9 cellular contexts compared by ENCODE assay signal in genomic region chr10:86759073-86759672, GRCh38. TPM values are rescaled to one million over a fixed set of nuclear protein-coding genes. Genes with fewer than 3 reads are reported as not detected.
DNase-seq lines count a peak whose midpoint lies in the region; ATAC-seq and TF ChIP-seq lines count a peak whose summit lies in the region.
"Had no signal": no experiment of that assay in that cellular context is flagged by ENCODE, and none has a peak within 500 bp of the region (broad histone marks: within the 10 kb centered on the region; RNA-seq: fewer than 3 reads in every experiment).

No MANE protein-coding gene starts in this region.

- peaks cover 33% of the 10 kb centered on the region for H3F3A ChIP-seq in neural progenitor cell (ENCODE audit: low read depth)

- intact Hi-C loops in CD14-positive monocyte (cut with micrococcal nuclease): no loop called here

- H3K27ac ChIP-seq in neural progenitor cell: no peak overlapping the region

- DNase-seq in Caki2 (ENCODE audit: low read depth) (peak; percentile 13), MG63 (no peak), neural progenitor cell (ENCODE audit: low spot score) (no peak), CD14-positive monocyte (ENCODE audit: low spot score) (no peak), GF-D8 (lab: John Stamatoyannopoulos, UW) (no peak), OCI-M2 (lab: John Stamatoyannopoulos, UW; ENCODE audit: unreplicated experiment) (no peak)
- DNase-seq: NCI-H2107 had no signal

- H3K4me3 Mint-ChIP-seq in neural progenitor cell (peak overlapping the region; percentile 99), CD14-positive monocyte (peak overlapping the region in 1 of 2 donors; percentile 83)

- H3K27me3 Mint-ChIP-seq in neural progenitor cell (ENCODE audit: insufficient read depth, low read depth) (no peaks in the 10 kb centered on the region), CD14-positive monocyte (ENCODE audit: low read depth in 3 of 3) (peaks cover 64 to 85% (median 76%) of the 10 kb centered on the region in 3 donors)

- H3K9me3 ChIP-seq in MG63 (no peaks in the 10 kb centered on the region), endocrine pancreas (ENCODE audit: control insufficient read depth, low read length) (no peaks in the 10 kb centered on the region), neural progenitor cell (ENCODE audit: low read depth) (no peaks in the 10 kb centered on the region)

- peak overlapping the region; percentile 75 for H3K4me3 ChIP-seq in MG63
- H3K4me3 ChIP-seq in endocrine pancreas (ENCODE audit: control insufficient read depth, insufficient read depth, low read length): peak overlapping the region; percentile 94
- H3K4me3 ChIP-seq in neural progenitor cell: peak overlapping the region; percentile 87

- H3K4me1 Mint-ChIP-seq in neural progenitor cell (peaks cover 26% of the 10 kb centered on the region), CD14-positive monocyte (peaks cover 19% of the 10 kb centered on the region)

- no peak for TF ChIP-seq CTCF in neural progenitor cell (IDR thresholded peaks at IDR 0.05)
- TF ChIP-seq CTCF in CD14-positive monocyte (IDR thresholded peaks at IDR 0.05): no peak

- peaks cover 49% of the 10 kb centered on the region for H4K20me1 ChIP-seq in neural progenitor cell (ENCODE audit: low read depth)

- H3K79me2 ChIP-seq in neural progenitor cell (ENCODE audit: low read depth): peaks cover 89% of the 10 kb centered on the region

- H3K9ac ChIP-seq in endocrine pancreas (ENCODE audit: control insufficient read depth, insufficient read depth, low read length): no peak overlapping the region
- H3K9ac ChIP-seq in neural progenitor cell: peak overlapping the region; percentile 22

- peaks cover 15% of the 10 kb centered on the region for H3K4me1 ChIP-seq in endocrine pancreas (ENCODE audit: control insufficient read depth, insufficient read depth, low read length)
- peaks cover 38% of the 10 kb centered on the region for H3K4me1 ChIP-seq in neural progenitor cell

- no peak overlapping the region for H2AFZ ChIP-seq in neural progenitor cell (replicated peaks)

- H3K9me3 Mint-ChIP-seq in neural progenitor cell: peaks cover 13% of the 10 kb centered on the region
- peaks cover 0 to 18% (median 8%) of the 10 kb centered on the region in 7 donors for H3K9me3 Mint-ChIP-seq in CD14-positive monocyte

- H3K27me3 ChIP-seq in MG63 (no peaks in the 10 kb centered on the region), endocrine pancreas (ENCODE audit: control insufficient read depth, insufficient read depth, low read length) (no peaks in the 10 kb centered on the region), neural progenitor cell (no peaks in the 10 kb centered on the region)

- in situ Hi-C loops in Caki2 (cut with HindIII; ENCODE audit: low pct_unique_long_range_greater_than_20kb, low sequenced_read_pairs): no loop called here

- peak overlapping the region; percentile 88 for H3K4me2 ChIP-seq in neural progenitor cell

- H3K36me3 ChIP-seq in MG63 (peaks cover 5% of the 10 kb centered on the region; the same call in 1 of the 2 replicates), endocrine pancreas (ENCODE audit: control insufficient read depth, insufficient read depth, low read length) (no peaks in the 10 kb centered on the region), neural progenitor cell (no peaks in the 10 kb centered on the region)

- H3K27ac Mint-ChIP-seq in neural progenitor cell: peak overlapping the region; percentile 4
- no peak overlapping the region for H3K27ac Mint-ChIP-seq in CD14-positive monocyte

- ATAC-seq in HG02981 (IDR thresholded peaks at IDR 0.05; ENCODE audit: unreplicated experiment): no peak

- H3K36me3 Mint-ChIP-seq in neural progenitor cell: peaks cover 22% of the 10 kb centered on the region
- H3K36me3 Mint-ChIP-seq in CD14-positive monocyte: peaks cover 2 to 8% of the 10 kb centered on the region in 2 donors

RNA-seq across cellular contexts. Expression of gene BMPR1A, which starts 2.8 kb away (rescaled TPM):
- total RNA-seq in Caki2 (2014; rRNA removed; shearing (Covaris generic); ENCODE audit: low replicate concordance): 23.7 and 24.6 TPM in 2 replicates
- total RNA-seq in MG63 (2014; rRNA removed; shearing (Covaris generic); ENCODE audit: low replicate concordance): 32.6 and 35.1 TPM in 2 replicates
- 60.8 and 76.2 TPM in 2 replicates for total RNA-seq in neural progenitor cell (ENCODE audit: low replicate concordance)
- under 1 TPM; 0.25 to 0.61 TPM for polyA plus RNA-seq in CD14-positive monocyte
